In the genomic region with DNA sequence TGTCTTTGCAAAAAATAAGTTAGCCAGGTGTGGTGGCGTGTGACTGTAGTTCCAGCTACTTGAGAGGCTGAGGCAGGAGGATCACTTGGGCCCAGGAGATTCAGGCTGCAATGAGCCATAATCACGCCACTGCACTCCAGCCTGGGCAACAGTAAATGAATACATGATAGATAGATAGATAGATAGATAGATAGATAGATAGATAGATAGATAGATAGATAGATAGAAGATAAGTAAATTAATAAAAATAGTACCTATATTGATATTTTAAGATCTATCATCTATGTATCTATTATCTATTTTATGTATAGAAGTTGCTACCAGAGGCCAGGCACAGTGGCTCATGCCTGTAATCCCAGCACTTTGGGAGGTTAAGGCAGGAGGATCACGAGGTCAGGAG, we compare ENCODE assay signal across 5 cellular contexts. TPM values are rescaled to one million over a fixed set of nuclear protein-coding genes. Genes with fewer than 3 reads are reported as not detected.
"Had no signal": no experiment of that assay in that cellular context is flagged by ENCODE, and none has a peak within 500 bp of the region (broad histone marks: within the 10 kb centered on the region; RNA-seq: fewer than 3 reads in every experiment).

No MANE protein-coding gene starts in this region.

RNA-seq across cellular contexts. Expression of gene SLC28A1, which starts 6.8 kb away (rescaled TPM):
- total RNA-seq: GM23248, H7, HFFc6, HT1080 had no signal
- polyA plus RNA-seq: GM23248, IgD-negative memory B cell had no signal
